In genomic region chr7:141551080-141551772, GRCh38 we compare ENCODE assay signal across 1 cellular context.
A peak's percentile ranks its signal among the peaks of the same experiment; 100 is the strongest.
TF ChIP-seq lines count a peak whose summit lies in the region.

TSS of gene AGK (plus strand) at chr7:141551410. CDS start at chr7:141555467, 4,057 bp downstream.

TF ChIP-seq in IMR-90, 13 proteins besides CTCF, POLR2A, EP300 and RAD21:
- TF ChIP-seq MAZ (IDR thresholded peaks at IDR 0.05; ENCODE audit: borderline replicate concordance, low read depth, low read length) (peak; percentile 67; the same call in 1 of the 2 replicates), CHD1 (IDR thresholded peaks at IDR 0.05; ENCODE audit: low read depth, low read length) (no peak), MXI1 (IDR thresholded peaks at IDR 0.05; ENCODE audit: borderline replicate concordance, low read depth, low read length) (peak; percentile 72), BHLHE40 (IDR thresholded peaks at IDR 0.05; ENCODE audit: low read depth, low read length) (no peak), RFX5 (IDR thresholded peaks at IDR 0.05; ENCODE audit: low read depth, low read length) (no peak), MAFK (IDR thresholded peaks at IDR 0.05; ENCODE audit: low read depth, low read length) (no peak), USF2 (IDR thresholded peaks at IDR 0.05; ENCODE audit: low read depth, low read length) (no peak; the same call in 1 of the 2 replicates), FOS (IDR thresholded peaks at IDR 0.05; ENCODE audit: low read depth, low read length) (no peak), NFE2L2 (IDR thresholded peaks at IDR 0.05; ENCODE audit: low read depth, low read length) (no peak), ELK1 (IDR thresholded peaks at IDR 0.05; ENCODE audit: borderline replicate concordance, low read depth, low read length) (no peak), CEBPB (IDR thresholded peaks at IDR 0.05; ENCODE audit: low read depth, low read length) (peak; percentile 53), RCOR1 (IDR thresholded peaks at IDR 0.05; ENCODE audit: insufficient replicate concordance, low read length) (peak; percentile 54), SMC3 (IDR thresholded peaks at IDR 0.05; ENCODE audit: low read depth, low read length) (no peak; the same call in 1 of the 2 replicates)
